Comparison of ENCODE assay signal across 8 cellular contexts in the genomic region with DNA sequence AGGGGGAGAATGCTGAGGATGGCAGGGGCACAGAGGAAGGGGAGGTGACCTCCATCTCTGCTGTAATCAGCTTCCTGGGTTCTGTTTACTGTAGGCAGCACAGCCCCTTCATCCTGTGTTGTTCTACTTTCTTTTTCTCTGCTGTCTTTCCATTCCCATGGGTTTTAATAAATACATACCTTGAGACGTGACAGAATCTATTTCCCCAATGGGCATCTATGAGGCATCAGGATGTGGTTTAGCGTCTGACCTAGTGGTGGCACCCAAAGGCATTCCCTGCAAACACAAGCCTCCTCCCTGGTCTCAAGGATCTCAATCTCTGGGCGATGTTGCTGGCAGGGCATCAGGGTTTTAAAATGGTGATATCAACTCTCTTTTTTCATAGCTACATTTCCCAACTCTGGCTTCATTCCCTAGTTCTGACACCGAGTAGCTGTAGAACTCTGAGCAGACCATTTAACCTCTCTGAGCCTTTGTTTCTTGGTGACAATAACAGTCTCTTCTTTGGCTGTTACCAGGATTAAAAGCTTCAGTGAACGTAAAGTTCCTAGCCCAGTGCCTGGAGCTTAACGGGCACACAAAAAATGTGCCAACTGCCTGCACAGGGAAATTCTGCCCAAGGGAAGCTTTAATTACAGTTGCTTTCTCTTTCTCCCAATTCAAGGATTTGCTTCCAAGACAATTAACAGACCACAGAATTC.
DNase-seq lines count a peak whose midpoint lies in the region; ATAC-seq and TF ChIP-seq lines count a peak whose summit lies in the region.

No MANE protein-coding gene starts in this region.

- H3K27me3 ChIP-seq in Panc1 (ENCODE audit: control insufficient read depth, insufficient read depth, low read length) (no peaks in the 10 kb centered on the region), endodermal cell (ENCODE audit: control insufficient read depth, insufficient read depth, low read length, poor library complexity, severe bottlenecking) (no peaks in the 10 kb centered on the region), skeletal muscle tissue (ENCODE audit: control insufficient read depth in 3 of 3, insufficient read depth in 3 of 3, low read length in 3 of 3) (no peaks in the 10 kb centered on the region)

- CTCF ChIA-PET in Panc1 (lab: Charles Lee) (interaction anchor here (0.7 kb wide), 1 partner anchor 9 kb away, joined by 3 read pairs; no protein-coding TSS in a partner anchor), GM10248 (lab: Yijun Ruan, JAX) (interaction anchor here (0.8 to 3.8 kb wide), 12 partner anchors 8 to 664 kb away, joined by 3 to 29 read pairs (median 4); no protein-coding TSS in a partner anchor)

- no peaks in the 10 kb centered on the region for H3K9me3 ChIP-seq in Panc1 (ENCODE audit: control insufficient read depth, insufficient read depth, low read depth, low read length)
- H3K9me3 ChIP-seq in endodermal cell (ENCODE audit: control insufficient read depth, low read length): no peaks in the 10 kb centered on the region
- H3K9me3 ChIP-seq in skeletal muscle tissue (ENCODE audit: control insufficient read depth in 3 of 3, low read length in 3 of 3): no peaks in the 10 kb centered on the region

- H3K36me3 ChIP-seq in Panc1 (ENCODE audit: control insufficient read depth, insufficient read depth, low read length) (no peaks in the 10 kb centered on the region), endodermal cell (ENCODE audit: control insufficient read depth, insufficient read depth, low read length) (no peaks in the 10 kb centered on the region), skeletal muscle tissue (ENCODE audit: control insufficient read depth in 3 of 3, insufficient read depth in 3 of 3, low read length in 3 of 3) (no peaks in the 10 kb centered on the region)

- in situ Hi-C loops in Panc1 (cut with HindIII; ENCODE audit: low pct_unique_long_range_greater_than_20kb, low sequenced_read_pairs): no loop called here
- in situ Hi-C loops in GM13976 (cut with MboI; ENCODE audit: low sequenced_read_pairs, unreplicated experiment): loop anchor here (10.0 to 25.0 kb wide), 2 partner anchors 111 to 659 kb away; no protein-coding TSS in a partner anchor

- H3K27ac ChIP-seq in Panc1 (ENCODE audit: low read length): peak overlapping the region; percentile 92
- H3K27ac ChIP-seq in endodermal cell (ENCODE audit: low read depth, low read length): no peak overlapping the region
- no peak overlapping the region for H3K27ac ChIP-seq in skeletal muscle tissue (ENCODE audit: low read depth, low read length)

- peak overlapping the region in 1 of 2 experiments; percentile 43; a peak in 2 of 4 replicates for H3K4me3 ChIP-seq in Panc1 (ENCODE audit: low read depth in 2 of 2, low read length in 2 of 2)
- H3K4me3 ChIP-seq in endodermal cell (ENCODE audit: low read length): no peak overlapping the region
- H3K4me3 ChIP-seq in skeletal muscle tissue (ENCODE audit: low read length in 3 of 3): peak overlapping the region; percentile 55 to 66 (median 59)

- intact Hi-C loops in Panc1 (cut with micrococcal nuclease; ENCODE audit: unreplicated experiment): loop anchor here (10.0 kb wide), 1 partner anchor 51 kb away; no protein-coding TSS in a partner anchor

- H3K4me1 Mint-ChIP-seq in endodermal cell: peaks cover 45% of the 10 kb centered on the region

- H3K9ac ChIP-seq in endodermal cell (ENCODE audit: extremely low read depth, low read length, poor library complexity, severe bottlenecking): no peak overlapping the region
- H3K9ac ChIP-seq in skeletal muscle tissue (ENCODE audit: low read depth in 1 of 3, low read length in 3 of 3): peak overlapping the region; percentile 12 to 79 (median 28)

- TF ChIP-seq CTCF in Panc1 (IDR thresholded peaks at IDR 0.05): peak; percentile 26
- peak; percentile 31 for TF ChIP-seq CTCF in endodermal cell (conservative IDR thresholded peaks at IDR 0.05)
- TF ChIP-seq CTCF in GM13976 (IDR thresholded peaks at IDR 0.05; ENCODE audit: borderline replicate concordance, control extremely low read depth, extremely low read depth, insufficient read depth, missing control alignments): no peak
- TF ChIP-seq CTCF in GM10248 (IDR thresholded peaks at IDR 0.05; ENCODE audit: control extremely low read depth, extremely low read depth, low read depth, missing control alignments): no peak

- DNase-seq in activated CD4-positive, CD25-positive, alpha-beta regulatory T cell (lab: John Stamatoyannopoulos, UW): no peak
- DNase-seq in Panc1 (ENCODE audit: low read depth, low spot score) (peak; percentile 46), endodermal cell (no peak), GM13976 (ENCODE audit: low spot score) (no peak), GM10248 (ENCODE audit: extremely low spot score) (no peak)

- H3K4me1 ChIP-seq in Panc1 (ENCODE audit: control insufficient read depth, insufficient read depth, low read length): peaks cover 50% of the 10 kb centered on the region
- peaks cover 41% of the 10 kb centered on the region for H3K4me1 ChIP-seq in endodermal cell (ENCODE audit: control insufficient read depth, insufficient read depth, low read length)
- peaks cover 15 to 23% (median 22%) of the 10 kb centered on the region in 3 donors for H3K4me1 ChIP-seq in skeletal muscle tissue (ENCODE audit: control insufficient read depth in 3 of 3, insufficient read depth in 3 of 3, low read length in 3 of 3)

- H3K27me3 Mint-ChIP-seq in endodermal cell (ENCODE audit: insufficient read depth): peaks cover 3% of the 10 kb centered on the region

- ATAC-seq in activated CD4-positive, CD25-positive, alpha-beta regulatory T cell treated with anti-CD3 and anti-CD28 coated beads, Interleukin-2, amount 50 U/mL, for 24 hours: peak; percentile 24 to 39
- ATAC-seq in Panc1 (peak; percentile 80), GM18909 (IDR thresholded peaks at IDR 0.05; ENCODE audit: poor library complexity, unreplicated experiment) (no peak)

- BruUV-seq in Panc1 (replicated peaks; lab: Mats Ljungman, UMichigan): no TSS peak

- WGBS in endodermal cell (ENCODE audit: insufficient coverage in 1 of 2, insufficient read length in 1 of 2), 2 experiments: 89 to 94% methylated on average over 6 of the region's 6 CpGs

- H3K36me3 Mint-ChIP-seq in endodermal cell (ENCODE audit: low read depth): no peaks in the 10 kb centered on the region

- POLR2A ChIA-PET in Panc1 (lab: Charles Lee): no interaction called here
- POLR2A ChIA-PET in GM10248 (lab: Yijun Ruan, JAX): no interaction called here

- no peaks in the 10 kb centered on the region for H3K9me3 Mint-ChIP-seq in endodermal cell

- H3K4me3 Mint-ChIP-seq in endodermal cell: no peak overlapping the region

- H3K27ac Mint-ChIP-seq in endodermal cell: no peak overlapping the region

Comparison
In these comparisons a context has a peak if more than half of its experiments do, and no peak if none do; other contexts are left out.
1. CTCF ChIP-seq: peak in Panc1 (single experiment) and endodermal cell (single experiment); none in GM13976 (single experiment) and GM10248 (single experiment).